9 cellular contexts compared by ENCODE assay signal in the genomic region with DNA sequence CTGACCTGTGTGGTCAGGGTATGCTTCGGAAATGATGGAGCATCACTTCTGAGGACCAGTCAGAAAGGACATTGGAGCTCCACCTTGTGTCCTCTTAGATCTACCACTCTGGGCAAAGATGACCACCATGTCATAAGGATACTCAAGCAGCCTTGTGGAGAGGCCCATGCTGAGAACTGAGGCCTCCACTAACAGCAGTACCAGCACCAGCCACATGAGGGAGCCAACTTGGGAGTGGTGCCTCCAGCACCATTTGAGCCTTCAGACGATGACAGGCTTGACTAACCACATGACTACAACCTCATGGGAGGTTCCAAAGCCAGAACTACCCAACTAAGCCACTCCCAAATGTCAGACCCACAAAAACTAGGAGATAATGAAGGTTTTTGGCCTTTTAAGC.
DNase-seq lines count a peak whose midpoint lies in the region; ATAC-seq and TF ChIP-seq lines count a peak whose summit lies in the region.
"Had no signal": no experiment of that assay in that cellular context is flagged by ENCODE, and none has a peak within 500 bp of the region (broad histone marks: within the 10 kb centered on the region; RNA-seq: fewer than 3 reads in every experiment).

No MANE protein-coding gene starts in this region.

- H3K9me2 ChIP-seq in PC-3 (replicated peaks; ENCODE audit: low read length) = no peaks in the 10 kb centered on the region

- H3K9me3 Mint-ChIP-seq in nephron progenitor cell = no peaks in the 10 kb centered on the region

- H3K27ac ChIP-seq in DND-41 (ENCODE audit: low read length) (no peak overlapping the region), HEK293 (ENCODE audit: extremely low read depth, low read depth, low read length) (no peak overlapping the region), PC-3 (ENCODE audit: low read length) (no peak overlapping the region), esophagus squamous epithelium (no peak overlapping the region), tibial nerve (no peak overlapping the region)

- TF ChIP-seq EP300 in tibial nerve (IDR thresholded peaks at IDR 0.05) = no peak

- H3K4me3 Mint-ChIP-seq in nephron progenitor cell = no peak overlapping the region
- H3K4me3 Mint-ChIP-seq: T-helper 1 cell treated with Interleukin-12 subunit alpha and Interleukin-12 subunit beta and Interleukin-4 antibody, amounts not matched to agents 30 μg/mL and 1 μg/mL, for 36 hours had no signal

- no peaks in the 10 kb centered on the region for H3K4me1 ChIP-seq in DND-41 (ENCODE audit: insufficient read depth, low read length)
- no peaks in the 10 kb centered on the region for H3K4me1 ChIP-seq in HEK293 (ENCODE audit: control insufficient read depth, insufficient read depth, low read length)
- no peaks in the 10 kb centered on the region for H3K4me1 ChIP-seq in PC-3 (ENCODE audit: insufficient read depth, low read length)
- H3K4me1 ChIP-seq in esophagus squamous epithelium = no peaks in the 10 kb centered on the region
- no peaks in the 10 kb centered on the region for H3K4me1 ChIP-seq in tibial nerve

- BruUV-seq in PC-3 (replicated peaks; lab: Mats Ljungman, UMichigan) = no TSS peak

- H3K27me3 Mint-ChIP-seq in nephron progenitor cell (ENCODE audit: low read depth, poor library complexity) = peaks cover 16% of the 10 kb centered on the region

- H3K9me3 ChIP-seq in DND-41 (ENCODE audit: insufficient read depth, low read length, severe bottlenecking) (no peaks in the 10 kb centered on the region), HEK293 (ENCODE audit: control insufficient read depth, insufficient read depth, low read depth, low read length) (no peaks in the 10 kb centered on the region), PC-3 (ENCODE audit: low read length) (no peaks in the 10 kb centered on the region), esophagus squamous epithelium (no peaks in the 10 kb centered on the region), tibial nerve (peaks cover 0 to 8% (median 0%) of the 10 kb centered on the region in 4 donors)

- CTCF ChIA-PET in HEK293 (lab: Yijun Ruan, JAX) (interaction anchor here (0.6 to 2.8 kb wide), 5 partner anchors 12 to 406 kb away, joined by 3 to 20 read pairs (median 4); no protein-coding TSS in a partner anchor), PC-3 (lab: Charles Lee) (no interaction called here)

- H3K36me3 ChIP-seq in DND-41 (ENCODE audit: insufficient read depth, low read length) (no peaks in the 10 kb centered on the region), HEK293 (ENCODE audit: control insufficient read depth in 2 of 2, insufficient read depth in 1 of 2, low read length in 2 of 2) (no peaks in the 10 kb centered on the region), PC-3 (ENCODE audit: low read depth, low read length) (no peaks in the 10 kb centered on the region), esophagus squamous epithelium (no peaks in the 10 kb centered on the region), tibial nerve (no peaks in the 10 kb centered on the region)

- POLR2A ChIA-PET in HEK293 (lab: Yijun Ruan, JAX) (no interaction called here), PC-3 (lab: Charles Lee; ENCODE audit: unreplicated experiment) (no interaction called here)

- intact Hi-C loops in PC-3 (cut with micrococcal nuclease) = no loop called here
- intact Hi-C loops in esophagus squamous epithelium (cut with DNase I) = no loop called here

- H3K79me2 ChIP-seq in DND-41 (ENCODE audit: insufficient read depth, low read length) = no peaks in the 10 kb centered on the region
- no peaks in the 10 kb centered on the region for H3K79me2 ChIP-seq in PC-3 (ENCODE audit: low read length)

- no peak overlapping the region for H2AFZ ChIP-seq in DND-41 (ENCODE audit: low read depth, low read length)
- no peak overlapping the region for H2AFZ ChIP-seq in PC-3 (ENCODE audit: low read length)

- H3K27ac Mint-ChIP-seq in nephron progenitor cell = no peak overlapping the region
- H3K27ac Mint-ChIP-seq: T-helper 1 cell treated with Interleukin-12 subunit alpha and Interleukin-12 subunit beta and Interleukin-4 antibody, amounts not matched to agents 30 μg/mL and 1 μg/mL, for 36 hours had no signal

- H3K4me3 ChIP-seq in DND-41 (ENCODE audit: low read depth in 1 of 2, low read length in 2 of 2) (no peak overlapping the region), HEK293 (ENCODE audit: low read depth, low read length) (no peak overlapping the region), PC-3 (ENCODE audit: low read length) (no peak overlapping the region), esophagus squamous epithelium (no peak overlapping the region), tibial nerve (no peak overlapping the region)

- peak; percentile 80 for ATAC-seq in DND-41 (ENCODE audit: insufficient read depth, low read depth)
- peak; percentile 59 for ATAC-seq in PC-3

- TF ChIP-seq POLR2A in esophagus squamous epithelium (IDR thresholded peaks at IDR 0.05) = no peak
- TF ChIP-seq POLR2A in tibial nerve (IDR thresholded peaks at IDR 0.05) = no peak

- H4K20me1 ChIP-seq in DND-41 (ENCODE audit: insufficient read depth, low read length) (no peaks in the 10 kb centered on the region), PC-3 (ENCODE audit: low read length) (no peaks in the 10 kb centered on the region)

- TF ChIP-seq CTCF in DND-41 (IDR thresholded peaks at IDR 0.05; ENCODE audit: borderline replicate concordance, extremely low read depth, low read length, poor library complexity, severe bottlenecking) (peak; percentile 78), HEK293 (tag by site-specific recombination; IDR thresholded peaks at IDR 0.05) (peak; percentile 50; the same call in 1 of the 2 replicates), PC-3 (conservative IDR thresholded peaks at IDR 0.05; ENCODE audit: low read depth, low read length) (peak; percentile 76), nephron progenitor cell (IDR thresholded peaks at IDR 0.05) (peak; percentile 45), esophagus squamous epithelium (IDR thresholded peaks at IDR 0.05) (peak in 2 of 6 experiments; percentile 11 to 52), tibial nerve (IDR thresholded peaks at IDR 0.05) (no peak)

- H3K4me1 Mint-ChIP-seq in nephron progenitor cell = peaks cover 25% of the 10 kb centered on the region

- no peaks in the 10 kb centered on the region for H3F3A ChIP-seq in PC-3 (ENCODE audit: low read length, unreplicated experiment)

- no peak overlapping the region for H3K4me2 ChIP-seq in DND-41 (ENCODE audit: insufficient read depth, low read length)
- H3K4me2 ChIP-seq in PC-3 (ENCODE audit: low read length) = no peak overlapping the region

- H3K27me3 ChIP-seq in DND-41 (ENCODE audit: insufficient read depth, low read length, poor library complexity) (no peaks in the 10 kb centered on the region), PC-3 (ENCODE audit: low read length) (peaks cover 17% of the 10 kb centered on the region), esophagus squamous epithelium (peaks cover 0 to 18% (median 0%) of the 10 kb centered on the region in 4 donors), tibial nerve (no peaks in the 10 kb centered on the region)

- WGBS in esophagus squamous epithelium, 2 donors = 0 to 44% methylated on average over 1 to 2 of the region's 2 CpGs
- WGBS in tibial nerve, 2 donors = 59 to 79% methylated on average over 2 of the region's 2 CpGs

- no peak overlapping the region for H3K9ac ChIP-seq in DND-41 (ENCODE audit: low read depth, low read length)
- no peak overlapping the region for H3K9ac ChIP-seq in PC-3 (ENCODE audit: low read length)

- peak; percentile 55 for DNase-seq in DND-41
- peak; percentile 78 for DNase-seq in PC-3
- DNase-seq in astrocyte of the hippocampus (ENCODE audit: low read depth, low spot score) = peak; percentile 40
- DNase-seq in nephron progenitor cell = peak; percentile 48
- DNase-seq in esophagus squamous epithelium (lab: John Stamatoyannopoulos, UW) = no peak
- no peak for DNase-seq in tibial nerve (ENCODE audit: low spot score in 2 of 2)
- no peak for DNase-seq in activated gamma-delta T cell (lab: John Stamatoyannopoulos, UW)

- H3K36me3 Mint-ChIP-seq in nephron progenitor cell (ENCODE audit: low read depth) = no peaks in the 10 kb centered on the region

TF ChIP-seq in HEK293, 187 proteins besides CTCF, POLR2A, EP300 and RAD21:
- TF ChIP-seq ZNF585B (tag by site-specific recombination; IDR thresholded peaks at IDR 0.05) = peak; percentile 22
- 0 out of 2 replicates have a peak, but pooled peaks have one; percentile 42 for TF ChIP-seq YY1 (tag by site-specific recombination; IDR thresholded peaks at IDR 0.05)
- TF ChIP-seq ZNF660 (tag by site-specific recombination; IDR thresholded peaks at IDR 0.05) = 0 out of 2 replicates have a peak, but pooled peaks have one; percentile 21
- TF ChIP-seq TRIM28 (IDR thresholded peaks at IDR 0.05; ENCODE audit: borderline replicate concordance, low read length) = peak; percentile 59; the same call in 1 of the 2 replicates
- no peak for TF ChIP-seq ZNF423 (tag by site-specific recombination; IDR thresholded peaks at IDR 0.05)
- no peak for TF ChIP-seq KLF9 (tag by site-specific recombination; IDR thresholded peaks at IDR 0.05; ENCODE audit: low read depth)
- TF ChIP-seq OVOL3 (tag by site-specific recombination; IDR thresholded peaks at IDR 0.05) = no peak
- TF ChIP-seq ZNF654 (tag by site-specific recombination; IDR thresholded peaks at IDR 0.05; ENCODE audit: low read depth) = peak; percentile 12

Comparison
In these comparisons a context has a peak if more than half of its experiments do, and no peak if none do; other contexts are left out.
1. DNase-seq: peak in DND-41 (single experiment), PC-3 (single experiment), astrocyte of the hippocampus (single experiment) and nephron progenitor cell (single experiment); none in esophagus squamous epithelium (single experiment), tibial nerve (0 of 2) and activated gamma-delta T cell (single experiment).
2. CTCF ChIP-seq: peak in DND-41 (single experiment), HEK293 (single experiment), PC-3 (single experiment) and nephron progenitor cell (single experiment); none in tibial nerve (0 of 5).